Comparison of ENCODE assay signal across 27 cellular contexts in genomic region chr3:53919741-53920140, GRCh38.
DNase-seq lines count a peak whose midpoint lies in the region; TF ChIP-seq lines count a peak whose summit lies in the region.
"Had no signal": no experiment of that assay in that cellular context is flagged by ENCODE, and none has a peak within 500 bp of the region (broad histone marks: within the 10 kb centered on the region; RNA-seq: fewer than 3 reads in every experiment).

No MANE protein-coding gene starts in this region.

- POLR2A ChIA-PET in HEK293 (lab: Yijun Ruan, JAX) = interaction anchor here (0.6 kb wide), 1 partner anchor 280 kb away, joined by 6 read pairs; no protein-coding TSS in a partner anchor

- H3K27ac ChIP-seq in HEK293 (ENCODE audit: extremely low read depth, low read depth, low read length) = no peak overlapping the region
- H3K27ac ChIP-seq: 22Rv1; A549; BLaER1; BLaER1 treated with 17β-estradiol and CSF1 and Interleukin-3, amounts not matched to agents 10 nM and 100 nM; C4-2B had no signal

- CTCF ChIA-PET in HEK293 (lab: Yijun Ruan, JAX) = no interaction called here

- no peaks in the 10 kb centered on the region for H3K4me1 ChIP-seq in HEK293 (ENCODE audit: control insufficient read depth, insufficient read depth, low read length)
- H3K4me1 ChIP-seq: A549; BE2C; BLaER1; BLaER1 treated with 17β-estradiol and CSF1 and Interleukin-3, amounts not matched to agents 10 nM and 100 nM; Caco-2 had no signal

- in situ Hi-C loops in GM13976 (cut with MboI; ENCODE audit: low sequenced_read_pairs, unreplicated experiment) = no loop called here

- no peak overlapping the region for H3K4me3 ChIP-seq in HEK293 (ENCODE audit: low read depth, low read length)
- H3K4me3 ChIP-seq: A549; BLaER1; BLaER1 treated with 17β-estradiol and CSF1 and Interleukin-3, amounts not matched to agents 10 nM and 100 nM had no signal

- H3K9me3 ChIP-seq in HEK293 (ENCODE audit: control insufficient read depth, insufficient read depth, low read depth, low read length) = no peaks in the 10 kb centered on the region
- H3K9me3 ChIP-seq: A549, BE2C, BLaER1, Caco-2 had no signal

- no peaks in the 10 kb centered on the region for H3K36me3 ChIP-seq in HEK293 (ENCODE audit: control insufficient read depth in 2 of 2, insufficient read depth in 1 of 2, low read length in 2 of 2)
- H3K36me3 ChIP-seq: BE2C; BLaER1; BLaER1 treated with 17β-estradiol and CSF1 and Interleukin-3, amounts not matched to agents 10 nM and 100 nM had no signal

- DNase-seq in GM13976 (ENCODE audit: low spot score) = no peak
- DNase-seq: 8988T; ACHN; AML-193; BE2C; C1 segment of cervical spinal cord; Caco-2; Calu3; CD4-positive, alpha-beta memory T cell; CD4-positive, alpha-beta T cell; CD4-positive, CD25-positive, alpha-beta regulatory T cell; CD8-positive, alpha-beta memory T cell; CD8-positive, alpha-beta T cell; COR-L47; DMS 273 treated with DMSO at 0.1 percent for 48 hours; DMS153; DMS53; DMS79; DMS79 treated with DMSO at 0.1 percent for 48 hours; DND-41; EL had no signal

- TF ChIP-seq CTCF in HEK293 (tag by site-specific recombination; IDR thresholded peaks at IDR 0.05) (no peak), GM13976 (IDR thresholded peaks at IDR 0.05; ENCODE audit: borderline replicate concordance, control extremely low read depth, extremely low read depth, insufficient read depth, missing control alignments) (no peak)

TF ChIP-seq in HEK293, 187 proteins besides CTCF, POLR2A, EP300 and RAD21:
- TF ChIP-seq ZNF558 (tag by site-specific recombination; IDR thresholded peaks at IDR 0.05) (peak; percentile 96), BCL6B (tag by site-specific recombination; IDR thresholded peaks at IDR 0.05) (no peak)
